ENCODE assay signal across 10 cellular contexts in genomic region chr11:5941951-5942350, GRCh38. TPM values are rescaled to one million over a fixed set of nuclear protein-coding genes. Genes with fewer than 3 reads are reported as not detected.
"Had no signal": no experiment of that assay in that cellular context is flagged by ENCODE, and none has a peak within 500 bp of the region (broad histone marks: within the 10 kb centered on the region; RNA-seq: fewer than 3 reads in every experiment).

Gene OR56A3, plus strand, starts transcription at chr11:5942251. Its CDS starts 5,096 bp downstream, at chr11:5947347.

- H3K4me1 ChIP-seq: HAP-1 had no signal

- H3K4me1 Mint-ChIP-seq: GM23338, H9 had no signal

- H3K4me3 ChIP-seq: GM23248, GM23338, HAP-1 had no signal

- H3K9me3 ChIP-seq: HAP-1 had no signal

- DNase-seq: GM23248, GOT3, H7, H9, HCEC 1CT, HFFc6 had no signal

- H3K36me3 ChIP-seq: HAP-1 had no signal

- H3K27ac ChIP-seq: GM23248 had no signal

- H3K4me3 Mint-ChIP-seq: GM23338, H9, HFFc6 had no signal

- H3K27ac Mint-ChIP-seq: GM23338, H9, HFFc6 had no signal

RNA-seq across cellular contexts. Expression of gene OR56A3, which starts in this region (rescaled TPM):
- total RNA-seq: GM23248, GM23338, H1, H4, H7, H9, HFFc6 had no signal
- polyA plus RNA-seq: GM23248, GM23338, H1 had no signal
